Comparison of ENCODE assay signal across 8 cellular contexts in the genomic region with DNA sequence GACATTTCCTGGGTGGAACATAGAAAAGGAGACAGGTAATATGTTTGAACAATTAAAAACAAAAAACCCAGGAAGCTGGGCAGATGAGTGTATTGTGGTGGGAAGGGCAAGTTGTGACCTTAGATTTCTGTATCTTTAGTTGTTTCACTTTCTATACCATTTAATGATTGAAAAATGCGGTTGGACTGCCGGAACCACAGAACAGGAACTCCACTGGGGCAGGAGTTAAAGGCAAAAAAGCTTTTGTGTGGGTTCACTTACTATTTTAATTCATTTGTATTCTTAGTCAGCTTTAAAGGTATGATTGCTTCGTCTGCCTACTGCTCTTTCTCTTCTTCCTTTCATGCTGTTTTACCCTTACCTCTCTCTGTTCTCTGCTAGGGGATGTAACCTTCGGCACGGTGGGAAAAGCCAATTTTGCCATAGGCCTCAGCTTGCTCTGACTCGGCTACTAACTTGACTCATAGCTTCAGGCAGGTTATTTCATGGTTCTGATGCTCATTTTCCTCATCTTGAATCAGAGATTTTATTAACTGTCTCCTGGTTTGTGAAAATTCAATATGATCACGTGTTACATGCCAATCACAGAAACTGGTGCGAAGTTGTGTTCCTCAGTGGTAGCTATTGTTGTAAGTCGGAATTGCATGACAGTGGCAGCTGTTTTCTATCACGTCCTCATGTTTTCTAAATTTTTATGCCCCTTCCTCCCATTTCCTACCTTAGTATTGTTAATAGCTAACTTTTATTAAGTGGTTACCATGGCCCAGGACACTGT. TPM values are rescaled to one million over a fixed set of nuclear protein-coding genes. Genes with fewer than 3 reads are reported as not detected.
A peak's percentile ranks its signal among the peaks of the same experiment; 100 is the strongest.
DNase-seq lines count a peak whose midpoint lies in the region; ATAC-seq, FAIRE-seq and TF ChIP-seq lines count a peak whose summit lies in the region.

No MANE protein-coding gene starts in this region.

- no peak for FAIRE-seq in GM12891 (lab: Jason Lieb, UNC)

- ATAC-seq in GM21786 (IDR thresholded peaks at IDR 0.05; ENCODE audit: unreplicated experiment) = peak; percentile 65

- peak overlapping the region; percentile 71; the same call in 1 of the 2 replicates for H3K9ac ChIP-seq in MM.1S (ENCODE audit: low read length)
- H3K9ac ChIP-seq in rectal smooth muscle tissue (ENCODE audit: low read length) = no peak overlapping the region

- H3K9me3 ChIP-seq in MM.1S (replicated peaks; ENCODE audit: insufficient read depth, low read length) (no peaks in the 10 kb centered on the region), right atrium auricular region (no peaks in the 10 kb centered on the region)

- peaks cover 31% of the 10 kb centered on the region for H3K36me3 Mint-ChIP-seq in activated T-helper 2 cell treated with anti-CD3 and anti-CD28 coated beads, Interferon-gamma antibody, Interleukin-2, Interleukin-4, amounts not matched to agents 10 μg/mL and 5 μg/mL and 100 μg/mL, durations not matched to agents 14 hours and 24 hours and 36 hours (ENCODE audit: low read depth)

- H3K4me3 Mint-ChIP-seq in activated T-helper 2 cell treated with anti-CD3 and anti-CD28 coated beads, Interferon-gamma antibody, Interleukin-2, Interleukin-4, amounts not matched to agents 10 μg/mL and 5 μg/mL and 100 μg/mL, durations not matched to agents 14 hours and 24 hours and 36 hours (ENCODE audit: low read depth) = peak overlapping the region; percentile 91

- H3K9me2 ChIP-seq in MM.1S (replicated peaks; ENCODE audit: insufficient read depth, low read length) = no peaks in the 10 kb centered on the region

- intact Hi-C loops in activated T-helper 2 cell treated with anti-CD3 and anti-CD28 coated beads, Interferon-gamma antibody, Interleukin-2, Interleukin-4, amounts not matched to agents 10 μg/mL and 5 μg/mL and 100 μg/mL, durations not matched to agents 14 hours and 24 hours and 36 hours (cut with micrococcal nuclease) = loop anchor here (1.0 to 5.0 kb wide), 2 partner anchors 23 to 58 kb away; no protein-coding TSS in a partner anchor

- no peaks in the 10 kb centered on the region for H4K20me1 ChIP-seq in MM.1S (ENCODE audit: insufficient read depth, low read length)

- peak overlapping the region; percentile 95 for H3K27ac Mint-ChIP-seq in activated T-helper 2 cell treated with anti-CD3 and anti-CD28 coated beads, Interferon-gamma antibody, Interleukin-2, Interleukin-4, amounts not matched to agents 10 μg/mL and 5 μg/mL and 100 μg/mL, durations not matched to agents 14 hours and 24 hours and 36 hours

- H3K4me1 Mint-ChIP-seq in activated T-helper 2 cell treated with anti-CD3 and anti-CD28 coated beads, Interferon-gamma antibody, Interleukin-2, Interleukin-4, amounts not matched to agents 10 μg/mL and 5 μg/mL and 100 μg/mL, durations not matched to agents 14 hours and 24 hours and 36 hours (ENCODE audit: low read depth) = peaks cover 76% of the 10 kb centered on the region

- peaks cover 2% of the 10 kb centered on the region for H3K27me3 Mint-ChIP-seq in activated T-helper 2 cell treated with anti-CD3 and anti-CD28 coated beads, Interferon-gamma antibody, Interleukin-2, Interleukin-4, amounts not matched to agents 10 μg/mL and 5 μg/mL and 100 μg/mL, durations not matched to agents 14 hours and 24 hours and 36 hours (ENCODE audit: low read depth)

- H2AFZ ChIP-seq in MM.1S (ENCODE audit: low read length) = peak overlapping the region; percentile 24; the same call in 1 of the 2 replicates

- peaks cover 16% of the 10 kb centered on the region for H3F3A ChIP-seq in MM.1S (ENCODE audit: insufficient read depth, low read length)

- no peak for TF ChIP-seq POLR2A in GM12891 (IDR thresholded peaks at IDR 0.05; ENCODE audit: low read depth, low read length)

- H3K4me1 ChIP-seq in MM.1S (ENCODE audit: low read length) (peaks cover 25% of the 10 kb centered on the region), rectal smooth muscle tissue (ENCODE audit: control insufficient read depth, insufficient read depth, low read length) (no peaks in the 10 kb centered on the region), right atrium auricular region (peaks cover 0 to 17% of the 10 kb centered on the region in 2 donors)

- H3K27me3 ChIP-seq in MM.1S (replicated peaks; ENCODE audit: insufficient read depth, low read length) = no peaks in the 10 kb centered on the region
- no peaks in the 10 kb centered on the region for H3K27me3 ChIP-seq in rectal smooth muscle tissue (ENCODE audit: control insufficient read depth, insufficient read depth, low read length)
- peaks cover 0 to 7% of the 10 kb centered on the region in 2 donors for H3K27me3 ChIP-seq in right atrium auricular region

- H3K4me3 ChIP-seq in MM.1S (ENCODE audit: low read length) (peak overlapping the region; percentile 80), rectal smooth muscle tissue (ENCODE audit: low read length) (peak overlapping the region; percentile 75), right atrium auricular region (no peak overlapping the region)

- peaks cover 20% of the 10 kb centered on the region for H3K79me2 ChIP-seq in MM.1S (ENCODE audit: low read length)

- no peak for DNase-seq in GM12891 (ENCODE audit: insufficient read length, low spot score)
- DNase-seq in MM.1S = peak; percentile 92
- DNase-seq in activated T-helper 2 cell treated with anti-CD3 and anti-CD28 coated beads, Interferon-gamma antibody, Interleukin-2, Interleukin-4, amounts not matched to agents 10 μg/mL and 5 μg/mL and 100 μg/mL, durations not matched to agents 14 hours and 24 hours and 36 hours (ENCODE audit: low spot score) = peak; percentile 65
- DNase-seq in right atrium auricular region (ENCODE audit: low spot score) = no peak
- no peak for DNase-seq in dermis blood vessel endothelial cell
- DNase-seq in DMS114 treated with DMSO at 0.1 percent for 48 hours (lab: John Stamatoyannopoulos, UW; ENCODE audit: unreplicated experiment) = no peak

- peak overlapping the region; percentile 89 for H3K27ac ChIP-seq in MM.1S (ENCODE audit: low read length)
- H3K27ac ChIP-seq in rectal smooth muscle tissue (ENCODE audit: low read depth, low read length) = no peak overlapping the region
- H3K27ac ChIP-seq in right atrium auricular region = no peak overlapping the region

- H3K9me3 Mint-ChIP-seq in activated T-helper 2 cell treated with anti-CD3 and anti-CD28 coated beads, Interferon-gamma antibody, Interleukin-2, Interleukin-4, amounts not matched to agents 10 μg/mL and 5 μg/mL and 100 μg/mL, durations not matched to agents 14 hours and 24 hours and 36 hours = no peaks in the 10 kb centered on the region

- TF ChIP-seq CTCF in MM.1S (IDR thresholded peaks at IDR 0.05; ENCODE audit: low read length) = no peak
- no peak for TF ChIP-seq CTCF in right atrium auricular region (IDR thresholded peaks at IDR 0.05)

- no peaks in the 10 kb centered on the region for H3K36me3 ChIP-seq in MM.1S (replicated peaks; ENCODE audit: insufficient read depth, low read length)
- H3K36me3 ChIP-seq in rectal smooth muscle tissue (ENCODE audit: control insufficient read depth, insufficient read depth, low read length) = no peaks in the 10 kb centered on the region
- no peaks in the 10 kb centered on the region for H3K36me3 ChIP-seq in right atrium auricular region

- peak overlapping the region; percentile 92 for H3K4me2 ChIP-seq in MM.1S (ENCODE audit: low read depth, low read length)

TF ChIP-seq in GM12891, 5 proteins besides CTCF, POLR2A, EP300 and RAD21:
- TF ChIP-seq PAX5 (IDR thresholded peaks at IDR 0.05; ENCODE audit: insufficient read depth, low read length, severe bottlenecking) (no peak), SPI1 (IDR thresholded peaks at IDR 0.05; ENCODE audit: low read depth, low read length) (peak; percentile 78)

RNA-seq across cellular contexts. Expression of gene MCTP2, which starts 1.6 kb away (rescaled TPM):
- polyA plus RNA-seq in GM12891 (2012; ENCODE audit: low read depth, missing spikeins) = 0.32 TPM
- 91.5 and 93.2 TPM in 2 replicates for total RNA-seq in activated T-helper 2 cell treated with anti-CD3 and anti-CD28 coated beads, Interferon-gamma antibody, Interleukin-2, Interleukin-4, amounts not matched to agents 10 μg/mL and 5 μg/mL and 100 μg/mL, durations not matched to agents 14 hours and 24 hours and 36 hours
- total RNA-seq in right atrium auricular region (1 to 10 TPM; 2.0 to 5.6 TPM), dermis blood vessel endothelial cell (9.0 and 11.9 TPM in 2 replicates)

Comparison
In these comparisons a context has a peak if more than half of its experiments do, and no peak if none do; other contexts are left out.
1. DNase-seq: peak in MM.1S (single experiment) and activated T-helper 2 cell treated with anti-CD3 and anti-CD28 coated beads, Interferon-gamma antibody, Interleukin-2, Interleukin-4, amounts not matched to agents 10 μg/mL and 5 μg/mL and 100 μg/mL, durations not matched to agents 14 hours and 24 hours and 36 hours (single experiment); none in GM12891 (single experiment), right atrium auricular region (single experiment), dermis blood vessel endothelial cell (single experiment) and DMS114 treated with DMSO at 0.1 percent for 48 hours (single experiment).
2. H3K4me3 ChIP-seq: peak in MM.1S (single experiment) and rectal smooth muscle tissue (single experiment); none in right atrium auricular region (0 of 2).